In the genomic region with DNA sequence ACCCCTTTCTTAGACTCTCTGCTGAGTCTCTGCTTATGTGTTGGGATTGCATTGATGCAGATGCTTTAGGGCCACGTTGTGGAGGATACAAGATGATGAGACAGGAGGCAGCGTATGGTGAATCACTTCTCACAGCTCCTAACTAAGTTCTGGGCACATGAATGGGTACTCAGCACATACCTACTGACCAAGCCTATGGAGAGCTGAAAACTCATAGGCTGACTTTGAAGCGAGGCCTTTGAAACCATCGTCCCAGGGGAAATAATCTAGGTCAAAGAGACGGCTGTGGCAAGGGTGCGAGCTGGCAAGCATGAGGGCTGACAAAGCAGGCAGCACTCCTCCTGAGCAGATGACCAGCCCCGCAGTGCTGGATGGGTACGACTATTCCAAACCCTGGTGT, we compare ENCODE assay signal across 26 cellular contexts.
"Had no signal": no experiment of that assay in that cellular context is flagged by ENCODE, and none has a peak within 500 bp of the region (broad histone marks: within the 10 kb centered on the region; RNA-seq: fewer than 3 reads in every experiment).

No MANE protein-coding gene starts in this region.

- H3K79me2 ChIP-seq: parathyroid adenoma had no signal

- H3K9me3 ChIP-seq: neutrophil, ovary, psoas muscle, right lobe of liver, sigmoid colon, stomach, thoracic aorta, thyroid gland, transverse colon, upper lobe of right lung, uterus had no signal

- H3K27me3 ChIP-seq: neutrophil, ovary, right lobe of liver, sigmoid colon, stomach, thyroid gland, transverse colon, upper lobe of right lung, uterus had no signal

- H2AFZ ChIP-seq: parathyroid adenoma had no signal

- H3K9ac ChIP-seq: parathyroid adenoma had no signal

- H3K4me3 ChIP-seq: ovary, psoas muscle, right lobe of liver, sigmoid colon, stomach, thoracic aorta, thyroid gland, transverse colon, upper lobe of right lung, uterus had no signal

- H3K4me1 ChIP-seq: parathyroid adenoma, right lobe of liver, thyroid gland, upper lobe of right lung, uterus had no signal

- H3K36me3 ChIP-seq: neutrophil, ovary, right lobe of liver, sigmoid colon, stomach, thoracic aorta, thyroid gland, transverse colon, upper lobe of right lung, uterus had no signal

- DNase-seq: naive thymus-derived CD4-positive, alpha-beta T cell; natural killer cell; nephron progenitor cell; nucleus accumbens; ovary; posterior cingulate gyrus; psoas muscle; right cardiac atrium; right lobe of liver; sigmoid colon; small intestine; stimulated activated CD4-positive, alpha-beta T cell treated with anti-CD3 and anti-CD28 coated beads, Interleukin-15, amount 100 ng/mL, for 24 hours; stimulated activated CD4-positive, alpha-beta T cell treated with anti-CD3 and anti-CD28 coated beads, Interleukin-2, amount 100 ng/mL, for 24 hours; stimulated activated CD4-positive, alpha-beta T cell treated with anti-CD3 and anti-CD28 coated beads, Interleukin-2, amount 100 ng/mL, for 48 hours; stimulated activated CD4-positive, alpha-beta T cell treated with anti-CD3 and anti-CD28 coated beads, Interleukin-4, amount 100 ng/mL, for 4 hours; stimulated activated CD8-positive, alpha-beta memory T cell treated with anti-CD3 and anti-CD28 coated beads, Interleukin-4, amount 100 ng/mL, for 48 hours; stimulated activated naive B cell treated with anti-CD40 and anti-IgM and Interleukin-4, amounts not matched to agents 10 μg/mL and 1 μg/mL and 100 μg/mL, for 72 hours; stimulated activated naive CD4-positive, alpha-beta T cell treated with Interleukin-2 at 50 U/mL for 16 hours; stomach; thyroid gland; transverse colon; upper lobe of right lung; uterus had no signal

- H3K27ac ChIP-seq: neutrophil, ovary, parathyroid adenoma, psoas muscle, right lobe of liver, sigmoid colon, stomach, thoracic aorta, thyroid gland, transverse colon, upper lobe of right lung, uterus had no signal
